In the genomic region with DNA sequence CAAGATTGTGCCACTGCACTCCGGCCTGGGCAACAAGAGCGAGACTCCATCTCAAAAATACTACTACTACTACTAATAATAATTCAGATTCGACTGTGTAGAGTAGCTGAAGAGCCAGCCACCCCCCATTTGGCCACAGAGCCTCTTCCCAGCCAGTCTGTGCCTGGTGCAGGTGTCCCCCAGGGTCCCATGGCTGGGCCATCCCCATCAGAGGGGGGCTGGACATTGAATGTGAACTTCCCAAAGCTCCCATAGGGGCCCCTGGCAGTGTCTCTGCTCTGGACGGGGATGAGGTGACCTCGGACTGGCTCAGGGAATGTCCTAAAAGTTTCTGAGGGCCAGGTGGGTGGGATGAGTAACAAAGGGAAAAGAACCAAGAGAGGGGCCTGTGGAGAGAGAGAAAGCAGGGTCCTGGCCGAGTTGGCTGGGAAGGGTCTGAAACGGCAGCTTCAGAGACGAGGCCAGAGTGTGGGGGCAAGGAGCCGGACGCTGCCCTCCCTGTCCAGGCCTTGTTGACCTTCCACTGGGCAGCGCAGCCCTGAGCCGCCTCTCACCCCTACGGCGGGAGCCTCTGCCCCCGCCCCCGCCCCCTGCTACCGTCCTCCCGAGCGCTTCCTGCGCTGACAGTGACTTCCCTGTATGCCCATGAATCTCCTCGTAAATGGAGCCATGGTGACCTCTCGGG, we compare ENCODE assay signal across 2 cellular contexts.
A peak's percentile ranks its signal among the peaks of the same experiment; 100 is the strongest.
TF ChIP-seq lines count a peak whose summit lies in the region.

No MANE protein-coding gene starts in this region.

TF ChIP-seq in K562, 482 proteins besides CTCF, POLR2A, EP300 and RAD21:
- TF ChIP-seq EGR1 (conservative IDR thresholded peaks at IDR 0.05): peak; percentile 34; the same call in 1 of the 2 replicates
- no peak for TF ChIP-seq CTBP1 (IDR thresholded peaks at IDR 0.05; ENCODE audit: borderline replicate concordance)
- TF ChIP-seq, protein P1, sequence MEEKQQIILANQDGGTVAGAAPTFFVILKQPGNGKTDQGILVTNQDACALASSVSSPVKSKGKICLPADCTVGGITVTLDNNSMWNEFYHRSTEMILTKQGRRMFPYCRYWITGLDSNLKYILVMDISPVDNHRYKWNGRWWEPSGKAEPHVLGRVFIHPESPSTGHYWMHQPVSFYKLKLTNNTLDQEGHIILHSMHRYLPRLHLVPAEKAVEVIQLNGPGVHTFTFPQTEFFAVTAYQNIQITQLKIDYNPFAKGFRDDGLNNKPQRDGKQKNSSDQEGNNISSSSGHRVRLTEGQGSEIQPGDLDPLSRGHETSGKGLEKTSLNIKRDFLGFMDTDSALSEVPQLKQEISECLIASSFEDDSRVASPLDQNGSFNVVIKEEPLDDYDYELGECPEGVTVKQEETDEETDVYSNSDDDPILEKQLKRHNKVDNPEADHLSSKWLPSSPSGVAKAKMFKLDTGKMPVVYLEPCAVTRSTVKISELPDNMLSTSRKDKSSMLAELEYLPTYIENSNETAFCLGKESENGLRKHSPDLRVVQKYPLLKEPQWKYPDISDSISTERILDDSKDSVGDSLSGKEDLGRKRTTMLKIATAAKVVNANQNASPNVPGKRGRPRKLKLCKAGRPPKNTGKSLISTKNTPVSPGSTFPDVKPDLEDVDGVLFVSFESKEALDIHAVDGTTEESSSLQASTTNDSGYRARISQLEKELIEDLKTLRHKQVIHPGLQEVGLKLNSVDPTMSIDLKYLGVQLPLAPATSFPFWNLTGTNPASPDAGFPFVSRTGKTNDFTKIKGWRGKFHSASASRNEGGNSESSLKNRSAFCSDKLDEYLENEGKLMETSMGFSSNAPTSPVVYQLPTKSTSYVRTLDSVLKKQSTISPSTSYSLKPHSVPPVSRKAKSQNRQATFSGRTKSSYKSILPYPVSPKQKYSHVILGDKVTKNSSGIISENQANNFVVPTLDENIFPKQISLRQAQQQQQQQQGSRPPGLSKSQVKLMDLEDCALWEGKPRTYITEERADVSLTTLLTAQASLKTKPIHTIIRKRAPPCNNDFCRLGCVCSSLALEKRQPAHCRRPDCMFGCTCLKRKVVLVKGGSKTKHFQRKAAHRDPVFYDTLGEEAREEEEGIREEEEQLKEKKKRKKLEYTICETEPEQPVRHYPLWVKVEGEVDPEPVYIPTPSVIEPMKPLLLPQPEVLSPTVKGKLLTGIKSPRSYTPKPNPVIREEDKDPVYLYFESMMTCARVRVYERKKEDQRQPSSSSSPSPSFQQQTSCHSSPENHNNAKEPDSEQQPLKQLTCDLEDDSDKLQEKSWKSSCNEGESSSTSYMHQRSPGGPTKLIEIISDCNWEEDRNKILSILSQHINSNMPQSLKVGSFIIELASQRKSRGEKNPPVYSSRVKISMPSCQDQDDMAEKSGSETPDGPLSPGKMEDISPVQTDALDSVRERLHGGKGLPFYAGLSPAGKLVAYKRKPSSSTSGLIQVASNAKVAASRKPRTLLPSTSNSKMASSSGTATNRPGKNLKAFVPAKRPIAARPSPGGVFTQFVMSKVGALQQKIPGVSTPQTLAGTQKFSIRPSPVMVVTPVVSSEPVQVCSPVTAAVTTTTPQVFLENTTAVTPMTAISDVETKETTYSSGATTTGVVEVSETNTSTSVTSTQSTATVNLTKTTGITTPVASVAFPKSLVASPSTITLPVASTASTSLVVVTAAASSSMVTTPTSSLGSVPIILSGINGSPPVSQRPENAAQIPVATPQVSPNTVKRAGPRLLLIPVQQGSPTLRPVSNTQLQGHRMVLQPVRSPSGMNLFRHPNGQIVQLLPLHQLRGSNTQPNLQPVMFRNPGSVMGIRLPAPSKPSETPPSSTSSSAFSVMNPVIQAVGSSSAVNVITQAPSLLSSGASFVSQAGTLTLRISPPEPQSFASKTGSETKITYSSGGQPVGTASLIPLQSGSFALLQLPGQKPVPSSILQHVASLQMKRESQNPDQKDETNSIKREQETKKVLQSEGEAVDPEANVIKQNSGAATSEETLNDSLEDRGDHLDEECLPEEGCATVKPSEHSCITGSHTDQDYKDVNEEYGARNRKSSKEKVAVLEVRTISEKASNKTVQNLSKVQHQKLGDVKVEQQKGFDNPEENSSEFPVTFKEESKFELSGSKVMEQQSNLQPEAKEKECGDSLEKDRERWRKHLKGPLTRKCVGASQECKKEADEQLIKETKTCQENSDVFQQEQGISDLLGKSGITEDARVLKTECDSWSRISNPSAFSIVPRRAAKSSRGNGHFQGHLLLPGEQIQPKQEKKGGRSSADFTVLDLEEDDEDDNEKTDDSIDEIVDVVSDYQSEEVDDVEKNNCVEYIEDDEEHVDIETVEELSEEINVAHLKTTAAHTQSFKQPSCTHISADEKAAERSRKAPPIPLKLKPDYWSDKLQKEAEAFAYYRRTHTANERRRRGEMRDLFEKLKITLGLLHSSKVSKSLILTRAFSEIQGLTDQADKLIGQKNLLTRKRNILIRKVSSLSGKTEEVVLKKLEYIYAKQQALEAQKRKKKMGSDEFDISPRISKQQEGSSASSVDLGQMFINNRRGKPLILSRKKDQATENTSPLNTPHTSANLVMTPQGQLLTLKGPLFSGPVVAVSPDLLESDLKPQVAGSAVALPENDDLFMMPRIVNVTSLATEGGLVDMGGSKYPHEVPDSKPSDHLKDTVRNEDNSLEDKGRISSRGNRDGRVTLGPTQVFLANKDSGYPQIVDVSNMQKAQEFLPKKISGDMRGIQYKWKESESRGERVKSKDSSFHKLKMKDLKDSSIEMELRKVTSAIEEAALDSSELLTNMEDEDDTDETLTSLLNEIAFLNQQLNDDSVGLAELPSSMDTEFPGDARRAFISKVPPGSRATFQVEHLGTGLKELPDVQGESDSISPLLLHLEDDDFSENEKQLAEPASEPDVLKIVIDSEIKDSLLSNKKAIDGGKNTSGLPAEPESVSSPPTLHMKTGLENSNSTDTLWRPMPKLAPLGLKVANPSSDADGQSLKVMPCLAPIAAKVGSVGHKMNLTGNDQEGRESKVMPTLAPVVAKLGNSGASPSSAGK (IDR thresholded peaks at IDR 0.05): no peak

TF ChIP-seq in HepG2, 621 proteins besides CTCF, POLR2A, EP300 and RAD21:
- no peak for TF ChIP-seq FOXA1 (IDR thresholded peaks at IDR 0.05)
- TF ChIP-seq FOXA1 (CRISPR knock-in tag; IDR thresholded peaks at IDR 0.05): 0 out of 2 replicates have a peak, but pooled peaks have one; percentile 18
- no peak for TF ChIP-seq ZNF556 (CRISPR knock-in tag; IDR thresholded peaks at IDR 0.05; ENCODE audit: borderline replicate concordance)
